ENCODE assay signal across 8 cellular contexts in genomic region chr17:38702900-38703741, GRCh38. TPM values are rescaled to one million over a fixed set of nuclear protein-coding genes. Genes with fewer than 3 reads are reported as not detected.
DNase-seq lines count a peak whose midpoint lies in the region; ATAC-seq and TF ChIP-seq lines count a peak whose summit lies in the region.

No MANE protein-coding gene starts in this region.

- DNase-seq in NB4 (ENCODE audit: low read depth), result peak; percentile 62
- no peak for DNase-seq in stimulated activated naive CD8-positive, alpha-beta T cell treated with anti-CD3 and anti-CD28 coated beads, Interleukin-15, amount 100 ng/mL, for 72 hours
- no peak for DNase-seq in cerebellum (ENCODE audit: low spot score)

- WGBS in liver, result under 1% methylated on average over 57 of the region's 57 CpGs

- peak overlapping the region; percentile 89 to 92 for H3K27ac ChIP-seq in liver (ENCODE audit: low read depth in 1 of 2, low read length in 2 of 2)

- ATAC-seq in stimulated activated naive CD8-positive, alpha-beta T cell treated with anti-CD3 and anti-CD28 coated beads, Interleukin-15, amount 100 ng/mL, for 72 hours, result no peak
- ATAC-seq in GM18868 (IDR thresholded peaks at IDR 0.05; ENCODE audit: unreplicated experiment) (no peak), GM19328 (IDR thresholded peaks at IDR 0.05; ENCODE audit: unreplicated experiment) (no peak)

- peak overlapping the region; percentile 13 to 97 (median 94) for H3K27ac Mint-ChIP-seq in brain
- peak overlapping the region; percentile 99 to 100 for H3K27ac Mint-ChIP-seq in stimulated activated naive CD8-positive, alpha-beta T cell treated with anti-CD3 and anti-CD28 coated beads, Interleukin-15, amount 100 ng/mL, for 72 hours

- peak overlapping the region; percentile 93 to 97 (median 96) for H3K4me3 Mint-ChIP-seq in brain
- peak overlapping the region; percentile 98 to 99 for H3K4me3 Mint-ChIP-seq in stimulated activated naive CD8-positive, alpha-beta T cell treated with anti-CD3 and anti-CD28 coated beads, Interleukin-15, amount 100 ng/mL, for 72 hours

- no peaks in the 10 kb centered on the region for H3K36me3 ChIP-seq in liver (ENCODE audit: control insufficient read depth in 4 of 4, insufficient read depth in 3 of 4, low read depth in 1 of 4, low read length in 3 of 4)

- peak overlapping the region; percentile 61 to 70 for H3K9ac ChIP-seq in liver (ENCODE audit: low read depth in 1 of 2, low read length in 2 of 2)

- H3K27me3 Mint-ChIP-seq in brain, result peaks cover 67% of the 10 kb centered on the region
- no peaks in the 10 kb centered on the region for H3K27me3 Mint-ChIP-seq in stimulated activated naive CD8-positive, alpha-beta T cell treated with anti-CD3 and anti-CD28 coated beads, Interleukin-15, amount 100 ng/mL, for 72 hours

- H3K27me3 ChIP-seq in liver (ENCODE audit: control insufficient read depth in 4 of 4, insufficient read depth in 4 of 4, low read length in 3 of 4), result no peaks in the 10 kb centered on the region

- peak overlapping the region; percentile 56 for H3K4me3 ChIP-seq in GM12875 (ENCODE audit: low read depth, low read length)
- H3K4me3 ChIP-seq in NB4 (ENCODE audit: low read depth, low read length), result peak overlapping the region; percentile 80
- H3K4me3 ChIP-seq in liver (ENCODE audit: low read depth in 1 of 3, low read length in 3 of 3), result peak overlapping the region; percentile 65 to 83 (median 78)

- no peak for TF ChIP-seq RAD21 in liver (IDR thresholded peaks at IDR 0.05)

- TF ChIP-seq POLR2A in NB4 (IDR thresholded peaks at IDR 0.05; ENCODE audit: extremely low read depth, insufficient read length), result no peak

- H3K9me3 Mint-ChIP-seq in brain, result peaks cover 0 to 6% (median 0%) of the 10 kb centered on the region in 5 experiments
- peaks cover 0 to 6% of the 10 kb centered on the region in 2 donors for H3K9me3 Mint-ChIP-seq in stimulated activated naive CD8-positive, alpha-beta T cell treated with anti-CD3 and anti-CD28 coated beads, Interleukin-15, amount 100 ng/mL, for 72 hours

- peaks cover 3% of the 10 kb centered on the region for H3K36me3 Mint-ChIP-seq in brain

- TF ChIP-seq CTCF in GM12875 (IDR thresholded peaks at IDR 0.05; ENCODE audit: borderline replicate concordance, insufficient read depth, low read depth, low read length) (no peak), NB4 (IDR thresholded peaks at IDR 0.05; ENCODE audit: low read depth, low read length) (no peak), brain (conservative IDR thresholded peaks at IDR 0.05) (no peak), liver (IDR thresholded peaks at IDR 0.05; ENCODE audit: low read depth, low read length, missing input control) (no peak)

- no peaks in the 10 kb centered on the region for H3K9me3 ChIP-seq in liver (ENCODE audit: control insufficient read depth in 4 of 4, low read length in 3 of 4)

- peaks cover 51% of the 10 kb centered on the region for H3K4me1 Mint-ChIP-seq in brain
- peaks cover 47% of the 10 kb centered on the region for H3K4me1 Mint-ChIP-seq in stimulated activated naive CD8-positive, alpha-beta T cell treated with anti-CD3 and anti-CD28 coated beads, Interleukin-15, amount 100 ng/mL, for 72 hours

- peaks cover 2 to 38% (median 21%) of the 10 kb centered on the region in 4 donors for H3K4me1 ChIP-seq in liver (ENCODE audit: control insufficient read depth in 4 of 4, insufficient read depth in 4 of 4, low read length in 3 of 4)

TF ChIP-seq in liver, 16 proteins besides CTCF, POLR2A, EP300 and RAD21:
- TF ChIP-seq SP1 (IDR thresholded peaks at IDR 0.05) (no peak), RXRA (IDR thresholded peaks at IDR 0.05) (no peak), ZBTB33 (IDR thresholded peaks at IDR 0.05) (no peak), FOXA1 (IDR thresholded peaks at IDR 0.05) (no peak), FOXA2 (IDR thresholded peaks at IDR 0.05) (no peak), NR2F2 (IDR thresholded peaks at IDR 0.05) (no peak), GABPA (IDR thresholded peaks at IDR 0.05 in 1 of 2, conservative IDR thresholded peaks at IDR 0.05 in 1 of 2) (no peak), YY1 (IDR thresholded peaks at IDR 0.05) (no peak), TAF1 (conservative IDR thresholded peaks at IDR 0.05) (no peak), EGR1 (IDR thresholded peaks at IDR 0.05; ENCODE audit: low read depth in 2 of 2) (no peak), MAX (IDR thresholded peaks at IDR 0.05) (no peak), ATF3 (IDR thresholded peaks at IDR 0.05) (no peak), HNF4A (conservative IDR thresholded peaks at IDR 0.05) (no peak), HNF4G (IDR thresholded peaks at IDR 0.05) (no peak), JUND (IDR thresholded peaks at IDR 0.05) (no peak)
TF ChIP-seq in liver: peak in this region for 0.

RNA-seq across cellular contexts. Expression of gene MLLT6, which starts 2.0 kb away (rescaled TPM):
- polyA plus RNA-seq in brain (ENCODE audit: insufficient read depth, low read depth, low replicate concordance) (50.9 TPM), liver (1 to 10 TPM; 3.3 to 7.7 TPM)
- total RNA-seq in liver (10 to 100 TPM in 1 of 2 donors, 1 to 10 TPM in 1; 8.5 to 22.8 TPM), cerebellum (44.0 TPM)

RNA-seq across cellular contexts. Expression of gene CISD3, which starts 27.0 kb away (rescaled TPM):
- polyA plus RNA-seq in brain (ENCODE audit: insufficient read depth, low read depth, low replicate concordance) (38.7 TPM), liver (100 to 1,000 TPM in 1 of 2 donors, 10 to 100 TPM in 1; 65.6 to 152 TPM)
- total RNA-seq in liver (1 to 10 TPM; 4.5 to 9.0 TPM), cerebellum (0.91 TPM)

RNA-seq across cellular contexts. Expression of gene EPOP, which starts 28.4 kb away (rescaled TPM):
- 8.8 TPM for polyA plus RNA-seq in brain (ENCODE audit: insufficient read depth, low read depth, low replicate concordance)
- total RNA-seq in liver, result 1 to 10 TPM in 1 of 2 donors, under 1 TPM in 1; 0.37 to 1.8 TPM
- polyA plus RNA-seq in liver, result 1 to 10 TPM in 1 of 2 donors, under 1 TPM in 1; 0.32 to 1.9 TPM
- total RNA-seq in cerebellum, result 0.82 TPM

RNA-seq across cellular contexts. Expression of gene PCGF2, which starts 45.0 kb away (rescaled TPM):
- polyA plus RNA-seq in brain (ENCODE audit: insufficient read depth, low read depth, low replicate concordance) (88.3 TPM), liver (1 to 10 TPM; 1.3 to 3.2 TPM)
- total RNA-seq in liver (1 to 10 TPM; 1.2 to 2.2 TPM), cerebellum (6.4 TPM)

RNA-seq across cellular contexts. Expression of gene PSMB3, which starts 49.4 kb away (rescaled TPM):
- 278 TPM for polyA plus RNA-seq in brain (ENCODE audit: insufficient read depth, low read depth, low replicate concordance)
- total RNA-seq in liver, result 100 to 1,000 TPM; 121 to 137 TPM
- polyA plus RNA-seq in liver, result 100 to 1,000 TPM; 200 to 279 TPM
- 73.9 TPM for total RNA-seq in cerebellum
